ENCODE assay signal across 1 cellular context in the genomic region with DNA sequence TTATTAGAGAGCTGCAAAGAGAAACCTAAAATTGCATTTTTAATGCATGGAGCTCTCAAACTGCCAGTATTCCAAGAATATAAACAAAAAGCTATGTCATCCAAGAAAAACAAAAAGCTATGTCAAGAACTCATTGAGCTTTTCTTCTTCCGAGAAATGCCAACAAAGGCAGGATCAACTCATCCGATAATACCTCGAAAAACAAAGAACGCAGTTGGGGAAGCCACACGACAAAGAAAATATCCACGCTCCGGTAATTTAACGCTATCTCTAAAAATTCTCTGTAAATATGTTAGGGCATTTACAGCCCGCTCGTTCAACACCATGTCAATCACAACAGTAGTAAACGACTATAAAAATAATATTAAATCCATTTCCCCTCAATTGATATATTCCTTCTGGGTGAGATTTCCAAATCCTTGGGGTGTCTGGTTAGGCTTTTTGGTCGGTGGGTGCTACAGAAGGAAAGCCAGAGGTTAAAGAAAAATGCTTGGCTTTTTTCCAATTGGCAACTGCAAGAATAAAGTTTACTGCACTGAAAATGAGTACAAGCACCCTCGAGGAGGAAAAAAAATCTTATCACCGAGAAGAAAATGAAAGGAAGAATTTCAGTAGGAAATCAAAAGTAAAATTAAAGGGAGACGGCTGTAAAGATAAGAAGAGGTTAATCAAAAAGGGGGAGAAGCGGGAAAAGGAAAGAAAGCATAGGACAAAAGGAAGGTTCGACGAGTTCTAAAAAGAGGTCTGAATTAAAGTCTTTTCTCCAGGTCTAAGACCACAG.
TF ChIP-seq lines count a peak whose summit lies in the region.

No MANE protein-coding gene starts in this region.

TF ChIP-seq in HCT116, 20 proteins besides CTCF, POLR2A, EP300 and RAD21 (continued from another document):
- TF ChIP-seq POLR2AphosphoS5 (IDR thresholded peaks at IDR 0.05; ENCODE audit: low read depth, low read length), result no peak
TF ChIP-seq in HCT116: peak in this region for 0.
